In genomic region chr3:49912787-49913375, GRCh38 we compare ENCODE assay signal across 2 cellular contexts.
TF ChIP-seq lines count a peak whose summit lies in the region.

No MANE protein-coding gene starts in this region.

TF ChIP-seq in SK-N-SH treated with all-trans-retinoic acid at 6 μM for 48 hours, 23 proteins besides CTCF, POLR2A, EP300 and RAD21 (continued from another document):
- TF ChIP-seq, protein P1, sequence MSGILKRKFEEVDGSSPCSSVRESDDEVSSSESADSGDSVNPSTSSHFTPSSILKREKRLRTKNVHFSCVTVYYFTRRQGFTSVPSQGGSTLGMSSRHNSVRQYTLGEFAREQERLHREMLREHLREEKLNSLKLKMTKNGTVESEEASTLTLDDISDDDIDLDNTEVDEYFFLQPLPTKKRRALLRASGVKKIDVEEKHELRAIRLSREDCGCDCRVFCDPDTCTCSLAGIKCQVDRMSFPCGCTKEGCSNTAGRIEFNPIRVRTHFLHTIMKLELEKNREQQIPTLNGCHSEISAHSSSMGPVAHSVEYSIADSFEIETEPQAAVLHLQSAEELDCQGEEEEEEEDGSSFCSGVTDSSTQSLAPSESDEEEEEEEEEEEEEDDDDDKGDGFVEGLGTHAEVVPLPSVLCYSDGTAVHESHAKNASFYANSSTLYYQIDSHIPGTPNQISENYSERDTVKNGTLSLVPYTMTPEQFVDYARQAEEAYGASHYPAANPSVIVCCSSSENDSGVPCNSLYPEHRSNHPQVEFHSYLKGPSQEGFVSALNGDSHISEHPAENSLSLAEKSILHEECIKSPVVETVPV (CRISPR knock-in tag; IDR thresholded peaks at IDR 0.05) = no peak
- no peak for TF ChIP-seq ZFP3 (CRISPR knock-in tag; IDR thresholded peaks at IDR 0.05)
- TF ChIP-seq RARB (CRISPR knock-in tag; IDR thresholded peaks at IDR 0.05) = no peak
- no peak for TF ChIP-seq CSDC2 (CRISPR knock-in tag; IDR thresholded peaks at IDR 0.05)
- TF ChIP-seq TSHZ2 (CRISPR knock-in tag; IDR thresholded peaks at IDR 0.05) = no peak
- TF ChIP-seq, protein P2, sequence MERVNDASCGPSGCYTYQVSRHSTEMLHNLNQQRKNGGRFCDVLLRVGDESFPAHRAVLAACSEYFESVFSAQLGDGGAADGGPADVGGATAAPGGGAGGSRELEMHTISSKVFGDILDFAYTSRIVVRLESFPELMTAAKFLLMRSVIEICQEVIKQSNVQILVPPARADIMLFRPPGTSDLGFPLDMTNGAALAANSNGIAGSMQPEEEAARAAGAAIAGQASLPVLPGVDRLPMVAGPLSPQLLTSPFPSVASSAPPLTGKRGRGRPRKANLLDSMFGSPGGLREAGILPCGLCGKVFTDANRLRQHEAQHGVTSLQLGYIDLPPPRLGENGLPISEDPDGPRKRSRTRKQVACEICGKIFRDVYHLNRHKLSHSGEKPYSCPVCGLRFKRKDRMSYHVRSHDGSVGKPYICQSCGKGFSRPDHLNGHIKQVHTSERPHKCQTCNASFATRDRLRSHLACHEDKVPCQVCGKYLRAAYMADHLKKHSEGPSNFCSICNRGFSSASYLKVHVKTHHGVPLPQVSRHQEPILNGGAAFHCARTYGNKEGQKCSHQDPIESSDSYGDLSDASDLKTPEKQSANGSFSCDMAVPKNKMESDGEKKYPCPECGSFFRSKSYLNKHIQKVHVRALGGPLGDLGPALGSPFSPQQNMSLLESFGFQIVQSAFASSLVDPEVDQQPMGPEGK (CRISPR knock-in tag; IDR thresholded peaks at IDR 0.05; ENCODE audit: borderline replicate concordance) = no peak
- TF ChIP-seq TOX (CRISPR knock-in tag; IDR thresholded peaks at IDR 0.05; ENCODE audit: borderline replicate concordance) = no peak
- TF ChIP-seq ARNTL (CRISPR knock-in tag; IDR thresholded peaks at IDR 0.05; ENCODE audit: borderline replicate concordance, low read depth) = no peak
- TF ChIP-seq OSR1 (CRISPR knock-in tag; IDR thresholded peaks at IDR 0.05) = no peak
- no peak for TF ChIP-seq ISL1 (CRISPR knock-in tag; IDR thresholded peaks at IDR 0.05)
- TF ChIP-seq GLIS3 (CRISPR knock-in tag; IDR thresholded peaks at IDR 0.05) = no peak
- TF ChIP-seq ZNF565 (CRISPR knock-in tag; conservative IDR thresholded peaks at IDR 0.05; ENCODE audit: low read depth) = no peak
- TF ChIP-seq BACH2 (CRISPR knock-in tag; IDR thresholded peaks at IDR 0.05; ENCODE audit: borderline replicate concordance) = no peak
- no peak for TF ChIP-seq ZC3H10 (CRISPR knock-in tag; IDR thresholded peaks at IDR 0.05)

TF ChIP-seq in GM23338, 12 proteins besides CTCF, POLR2A, EP300 and RAD21 (continued from another document):
- TF ChIP-seq, protein P3, sequence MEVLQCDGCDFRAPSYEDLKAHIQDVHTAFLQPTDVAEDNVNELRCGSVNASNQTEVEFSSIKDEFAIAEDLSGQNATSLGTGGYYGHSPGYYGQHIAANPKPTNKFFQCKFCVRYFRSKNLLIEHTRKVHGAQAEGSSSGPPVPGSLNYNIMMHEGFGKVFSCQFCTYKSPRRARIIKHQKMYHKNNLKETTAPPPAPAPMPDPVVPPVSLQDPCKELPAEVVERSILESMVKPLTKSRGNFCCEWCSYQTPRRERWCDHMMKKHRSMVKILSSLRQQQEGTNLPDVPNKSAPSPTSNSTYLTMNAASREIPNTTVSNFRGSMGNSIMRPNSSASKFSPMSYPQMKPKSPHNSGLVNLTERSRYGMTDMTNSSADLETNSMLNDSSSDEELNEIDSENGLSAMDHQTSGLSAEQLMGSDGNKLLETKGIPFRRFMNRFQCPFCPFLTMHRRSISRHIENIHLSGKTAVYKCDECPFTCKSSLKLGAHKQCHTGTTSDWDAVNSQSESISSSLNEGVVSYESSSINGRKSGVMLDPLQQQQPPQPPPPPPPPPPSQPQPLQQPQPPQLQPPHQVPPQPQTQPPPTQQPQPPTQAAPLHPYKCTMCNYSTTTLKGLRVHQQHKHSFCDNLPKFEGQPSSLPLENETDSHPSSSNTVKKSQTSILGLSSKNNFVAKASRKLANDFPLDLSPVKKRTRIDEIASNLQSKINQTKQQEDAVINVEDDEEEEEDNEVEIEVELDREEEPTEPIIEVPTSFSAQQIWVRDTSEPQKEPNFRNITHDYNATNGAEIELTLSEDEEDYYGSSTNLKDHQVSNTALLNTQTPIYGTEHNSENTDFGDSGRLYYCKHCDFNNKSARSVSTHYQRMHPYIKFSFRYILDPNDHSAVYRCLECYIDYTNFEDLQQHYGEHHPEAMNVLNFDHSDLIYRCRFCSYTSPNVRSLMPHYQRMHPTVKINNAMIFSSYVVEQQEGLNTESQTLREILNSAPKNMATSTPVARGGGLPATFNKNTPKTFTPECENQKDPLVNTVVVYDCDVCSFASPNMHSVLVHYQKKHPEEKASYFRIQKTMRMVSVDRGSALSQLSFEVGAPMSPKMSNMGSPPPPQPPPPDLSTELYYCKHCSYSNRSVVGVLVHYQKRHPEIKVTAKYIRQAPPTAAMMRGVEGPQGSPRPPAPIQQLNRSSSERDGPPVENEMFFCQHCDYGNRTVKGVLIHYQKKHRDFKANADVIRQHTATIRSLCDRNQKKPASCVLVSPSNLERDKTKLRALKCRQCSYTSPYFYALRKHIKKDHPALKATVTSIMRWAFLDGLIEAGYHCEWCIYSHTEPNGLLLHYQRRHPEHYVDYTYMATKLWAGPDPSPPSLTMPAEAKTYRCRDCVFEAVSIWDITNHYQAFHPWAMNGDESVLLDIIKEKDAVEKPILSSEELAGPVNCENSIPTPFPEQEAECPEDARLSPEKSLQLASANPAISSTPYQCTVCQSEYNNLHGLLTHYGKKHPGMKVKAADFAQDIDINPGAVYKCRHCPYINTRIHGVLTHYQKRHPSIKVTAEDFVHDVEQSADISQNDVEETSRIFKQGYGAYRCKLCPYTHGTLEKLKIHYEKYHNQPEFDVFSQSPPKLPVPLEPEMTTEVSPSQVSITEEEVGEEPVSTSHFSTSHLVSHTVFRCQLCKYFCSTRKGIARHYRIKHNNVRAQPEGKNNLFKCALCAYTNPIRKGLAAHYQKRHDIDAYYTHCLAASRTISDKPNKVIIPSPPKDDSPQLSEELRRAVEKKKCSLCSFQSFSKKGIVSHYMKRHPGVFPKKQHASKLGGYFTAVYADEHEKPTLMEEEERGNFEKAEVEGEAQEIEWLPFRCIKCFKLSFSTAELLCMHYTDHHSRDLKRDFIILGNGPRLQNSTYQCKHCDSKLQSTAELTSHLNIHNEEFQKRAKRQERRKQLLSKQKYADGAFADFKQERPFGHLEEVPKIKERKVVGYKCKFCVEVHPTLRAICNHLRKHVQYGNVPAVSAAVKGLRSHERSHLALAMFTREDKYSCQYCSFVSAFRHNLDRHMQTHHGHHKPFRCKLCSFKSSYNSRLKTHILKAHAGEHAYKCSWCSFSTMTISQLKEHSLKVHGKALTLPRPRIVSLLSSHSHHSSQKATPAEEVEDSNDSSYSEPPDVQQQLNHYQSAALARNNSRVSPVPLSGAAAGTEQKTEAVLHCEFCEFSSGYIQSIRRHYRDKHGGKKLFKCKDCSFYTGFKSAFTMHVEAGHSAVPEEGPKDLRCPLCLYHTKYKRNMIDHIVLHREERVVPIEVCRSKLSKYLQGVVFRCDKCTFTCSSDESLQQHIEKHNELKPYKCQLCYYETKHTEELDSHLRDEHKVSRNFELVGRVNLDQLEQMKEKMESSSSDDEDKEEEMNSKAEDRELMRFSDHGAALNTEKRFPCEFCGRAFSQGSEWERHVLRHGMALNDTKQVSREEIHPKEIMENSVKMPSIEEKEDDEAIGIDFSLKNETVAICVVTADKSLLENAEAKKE (CRISPR knock-in tag; IDR thresholded peaks at IDR 0.05) = no peak
- TF ChIP-seq CREB1 (CRISPR knock-in tag; IDR thresholded peaks at IDR 0.05; ENCODE audit: low read depth) = no peak
- TF ChIP-seq ZNF114 (CRISPR knock-in tag; IDR thresholded peaks at IDR 0.05) = no peak
- no peak for TF ChIP-seq JUNB (IDR thresholded peaks at IDR 0.05; ENCODE audit: unreplicated experiment)
- TF ChIP-seq POLR2AphosphoS5 (IDR thresholded peaks at IDR 0.05; ENCODE audit: low read depth) = no peak
- no peak for TF ChIP-seq EZH2phosphoT487 (IDR thresholded peaks at IDR 0.05; ENCODE audit: unreplicated experiment)
